ENCODE assay signal across 8 cellular contexts in genomic region chr16:67833418-67834241, GRCh38. TPM values are rescaled to one million over a fixed set of nuclear protein-coding genes. Genes with fewer than 3 reads are reported as not detected.
DNase-seq lines count a peak whose midpoint lies in the region; ATAC-seq and TF ChIP-seq lines count a peak whose summit lies in the region.

No MANE protein-coding gene starts in this region.

- H3K4me3 Mint-ChIP-seq in progenitor cell of endocrine pancreas (ENCODE audit: low read depth) = peak overlapping the region; percentile 92

- H3K36me3 ChIP-seq in adrenal gland (replicated peaks in 1 of 2) = peaks cover 0 to 36% of the 10 kb centered on the region in 2 donors

- H3K4me1 ChIP-seq in adrenal gland (replicated peaks in 1 of 2) = peaks cover 10 to 15% of the 10 kb centered on the region in 2 donors

- peak overlapping the region in 3 of 5 donors; percentile 1 to 72 (median 56) for H3K27ac ChIP-seq in adrenal gland

- no peak for TF ChIP-seq CTCF in GM13976 (IDR thresholded peaks at IDR 0.05; ENCODE audit: borderline replicate concordance, control extremely low read depth, extremely low read depth, insufficient read depth, missing control alignments)
- no peak for TF ChIP-seq CTCF in adrenal gland (IDR thresholded peaks at IDR 0.05)
- no peak for TF ChIP-seq CTCF in progenitor cell of endocrine pancreas (IDR thresholded peaks at IDR 0.05; ENCODE audit: unreplicated experiment)

- H3K27me3 Mint-ChIP-seq in progenitor cell of endocrine pancreas = no peaks in the 10 kb centered on the region

- peak overlapping the region; percentile 23 to 75 (median 64) for H3K4me3 ChIP-seq in adrenal gland

- no peaks in the 10 kb centered on the region for H3K9me3 ChIP-seq in adrenal gland (replicated peaks in 1 of 3)

- H3K27ac Mint-ChIP-seq in progenitor cell of endocrine pancreas = peak overlapping the region; percentile 84

- in situ Hi-C loops in GM13976 (cut with MboI; ENCODE audit: low sequenced_read_pairs, unreplicated experiment) = no loop called here

- ATAC-seq in HG02798 (IDR thresholded peaks at IDR 0.05; ENCODE audit: poor library complexity, unreplicated experiment) (peak; percentile 99), left cardiac atrium (peak; percentile 99 to 100)

- H3K27me3 ChIP-seq in adrenal gland = no peaks in the 10 kb centered on the region

- peaks cover 12% of the 10 kb centered on the region for H3K4me1 Mint-ChIP-seq in progenitor cell of endocrine pancreas (ENCODE audit: low read depth)

- WGBS in adrenal gland, 4 donors = 0 to 3% (median 1%) methylated on average over 14 to 49 of the region's 49 CpGs

- peak; percentile 99 for DNase-seq in GM13976 (ENCODE audit: low spot score)
- DNase-seq in NCI-H1417 treated with DMSO at 0.1 percent for 48 hours (lab: John Stamatoyannopoulos, UW) = peak; percentile 21
- peak; percentile 82 for DNase-seq in SW480 (ENCODE audit: low spot score)
- DNase-seq in adrenal gland = peak; percentile 88 to 97 (median 94)
- DNase-seq in left cardiac atrium = peak; percentile 96
- peak; percentile 84 for DNase-seq in progenitor cell of endocrine pancreas (ENCODE audit: low spot score, unreplicated experiment)
- DNase-seq in ureter (ENCODE audit: low spot score) = peak; percentile 93

- H3K9me3 Mint-ChIP-seq in progenitor cell of endocrine pancreas (ENCODE audit: low read depth) = no peaks in the 10 kb centered on the region

- intact Hi-C loops in adrenal gland (cut with DNase I) (no loop called here), left cardiac atrium (cut with DNase I) (loop anchor here in 1 of 2 donors (5.0 kb wide), 1 partner anchor 89 kb away; no protein-coding TSS in a partner anchor)

- peak; percentile 50 to 75 for TF ChIP-seq POLR2A in adrenal gland (IDR thresholded peaks at IDR 0.05)

- peaks cover 4% of the 10 kb centered on the region for H3K36me3 Mint-ChIP-seq in progenitor cell of endocrine pancreas (ENCODE audit: insufficient read depth)

RNA-seq across cellular contexts. Expression of gene THAP11, which starts 8.5 kb away (rescaled TPM):
- total RNA-seq in adrenal gland (10 to 100 TPM; 19.9 to 85.6 (median 44.7) TPM), left cardiac atrium (10 to 100 TPM; 24.5 to 24.7 TPM), progenitor cell of endocrine pancreas (28.6 and 32.0 TPM in 2 replicates), ureter (22.8 TPM)
- 1 to 10 TPM; 8.4 to 8.6 (median 8.5) TPM for polyA plus RNA-seq in adrenal gland

RNA-seq across cellular contexts. Expression of gene NUTF2, which starts 13.1 kb away (rescaled TPM):
- 100 to 1,000 TPM in 2 of 8 donors, 10 to 100 TPM in 6; 30.0 to 201 (median 80.7) TPM for total RNA-seq in adrenal gland
- 100 to 1,000 TPM; 131 to 170 (median 134) TPM for polyA plus RNA-seq in adrenal gland
- total RNA-seq in left cardiac atrium = 10 to 100 TPM; 59.8 to 73.9 TPM
- 167 and 177 TPM in 2 replicates for total RNA-seq in progenitor cell of endocrine pancreas
- 85.2 TPM for total RNA-seq in ureter

RNA-seq across cellular contexts. Expression of gene CENPT, which starts 13.9 kb away (rescaled TPM):
- total RNA-seq in adrenal gland (10 to 100 TPM; 18.1 to 58.6 (median 38.7) TPM), left cardiac atrium (10 to 100 TPM; 22.1 to 22.2 TPM), progenitor cell of endocrine pancreas (76.2 and 80.6 TPM in 2 replicates), ureter (50.9 TPM)
- 100 to 1,000 TPM in 2 of 3 donors, 10 to 100 TPM in 1; 15.8 to 250 (median 126) TPM for polyA plus RNA-seq in adrenal gland

RNA-seq across cellular contexts. Expression of gene TSNAXIP1, which starts 26.9 kb away (rescaled TPM):
- total RNA-seq in adrenal gland (1 to 10 TPM in 7 of 8 donors, under 1 TPM in 1; 0.72 to 3.6 (median 2.1) TPM), left cardiac atrium (under 1 TPM; 0.55 to 0.74 TPM), progenitor cell of endocrine pancreas (12.3 and 14.5 TPM in 2 replicates), ureter (2.5 TPM)
- 10 to 100 TPM in 2 of 3 donors, 1 to 10 TPM in 1; 2.2 to 18.7 (median 15.7) TPM for polyA plus RNA-seq in adrenal gland

RNA-seq across cellular contexts. Expression of gene RANBP10, which starts 27.3 kb away (rescaled TPM):
- total RNA-seq in adrenal gland (10 to 100 TPM in 7 of 8 donors, 1 to 10 TPM in 1; 9.7 to 74.1 (median 28.4) TPM), left cardiac atrium (10 to 100 TPM; 10.9 to 14.3 TPM), progenitor cell of endocrine pancreas (33.5 and 34.1 TPM in 2 replicates), ureter (25.3 TPM)
- 10 to 100 TPM; 19.1 to 45.8 (median 20.1) TPM for polyA plus RNA-seq in adrenal gland

Comparison
In these comparisons a context has a peak if more than half of its experiments do, and no peak if none do; other contexts are left out.
1. Peak in every context shown above with its lines: DNase-seq, ATAC-seq, H3K4me3 ChIP-seq and H3K27ac ChIP-seq.
2. DNase-seq: peak in every context shown above with its lines; median percentile 99 in GM13976; 96 in left cardiac atrium; 94 in adrenal gland; 93 in ureter; 84 in progenitor cell of endocrine pancreas; 82 in SW480; 21 in NCI-H1417 treated with DMSO at 0.1 percent for 48 hours.